ENCODE assay signal across 13 cellular contexts in the genomic region with DNA sequence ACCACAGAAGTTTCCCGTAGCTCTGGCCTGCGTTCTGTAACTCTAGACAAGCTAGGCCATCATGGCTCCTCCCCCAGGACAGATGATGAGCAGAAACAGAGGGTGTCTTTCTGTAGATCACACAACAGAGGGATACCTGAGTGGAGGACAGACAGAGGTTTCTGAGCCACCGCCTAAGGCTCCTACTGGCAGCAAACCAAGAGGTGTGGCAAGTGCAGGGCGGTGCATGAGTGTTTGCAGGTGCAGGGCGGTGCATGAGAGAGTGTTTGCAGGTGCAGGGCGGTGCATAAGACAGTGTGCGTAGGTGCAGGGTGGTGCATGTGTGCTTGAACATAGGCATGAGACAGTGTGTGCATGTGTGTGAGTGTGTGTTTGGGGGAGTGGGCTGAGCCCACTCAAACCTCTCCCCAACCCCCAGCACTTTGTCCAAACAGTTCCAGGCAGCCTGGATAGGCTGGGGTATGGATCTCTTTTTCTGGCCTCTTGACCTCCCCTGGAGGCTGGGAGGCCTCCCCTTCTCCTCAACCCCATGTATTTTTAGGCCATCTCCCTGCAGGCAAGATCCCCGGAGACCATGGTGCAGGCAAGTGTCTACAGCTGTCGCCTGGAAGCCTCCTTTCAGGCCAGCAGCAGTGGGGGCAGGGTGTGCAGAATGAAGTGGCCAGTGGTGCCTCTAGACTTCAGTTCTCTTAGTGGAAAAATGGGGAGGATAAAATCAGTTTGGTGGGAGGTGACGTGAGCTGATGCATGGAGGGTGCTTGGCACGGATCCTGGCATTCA. TPM values are rescaled to one million over a fixed set of nuclear protein-coding genes. Genes with fewer than 3 reads are reported as not detected.
DNase-seq lines count a peak whose midpoint lies in the region; ATAC-seq and TF ChIP-seq lines count a peak whose summit lies in the region.
"Had no signal": no experiment of that assay in that cellular context is flagged by ENCODE, and none has a peak within 500 bp of the region (broad histone marks: within the 10 kb centered on the region; RNA-seq: fewer than 3 reads in every experiment).

No MANE protein-coding gene starts in this region.

- peak; percentile 60 for DNase-seq in DMS153 treated with DMSO at 0.1 percent for 48 hours (lab: John Stamatoyannopoulos, UW; ENCODE audit: unreplicated experiment)
- peak; percentile 85 for DNase-seq in NCI-H1436 treated with DMSO at 0.1 percent for 48 hours (lab: John Stamatoyannopoulos, UW)
- peak in 2 of 3 donors; percentile 85 to 88 for DNase-seq in Peyer's patch
- DNase-seq in mucosa of gallbladder (ENCODE audit: low spot score) = peak; percentile 56
- no peak for DNase-seq in BE2C
- no peak for DNase-seq in left ventricle myocardium inferior
- no peak for DNase-seq in SJCRH30
- DNase-seq: immature natural killer cell; KBM-7; NCI-H526 treated with DMSO at 0.1 percent for 48 hours; stimulated activated CD4-positive, alpha-beta T cell treated with anti-CD3 and anti-CD28 coated beads, Interleukin-4, amount 100 ng/mL, for 24 hours; stimulated activated naive CD4-positive, alpha-beta T cell treated with Interleukin-2 at 50 U/mL for 16 hours had no signal

- intact Hi-C loops in left ventricle myocardium inferior (cut with micrococcal nuclease) = no loop called here

- no peaks in the 10 kb centered on the region for H3K36me3 ChIP-seq in Peyer's patch
- no peaks in the 10 kb centered on the region for H3K36me3 ChIP-seq in BE2C
- no peaks in the 10 kb centered on the region for H3K36me3 ChIP-seq in left ventricle myocardium inferior
- H3K36me3 ChIP-seq in SJCRH30 = no peaks in the 10 kb centered on the region

- ATAC-seq in HG02981 (IDR thresholded peaks at IDR 0.05; ENCODE audit: unreplicated experiment) = no peak

- H3K4me1 ChIP-seq in Peyer's patch = peaks cover 0 to 24% (median 0%) of the 10 kb centered on the region in 4 donors
- peaks cover 10% of the 10 kb centered on the region for H3K4me1 ChIP-seq in BE2C
- peaks cover 20% of the 10 kb centered on the region for H3K4me1 ChIP-seq in left ventricle myocardium inferior
- no peaks in the 10 kb centered on the region for H3K4me1 ChIP-seq in SJCRH30

- no peak for TF ChIP-seq POLR2A in Peyer's patch (IDR thresholded peaks at IDR 0.05)

- H3K27me3 ChIP-seq in Peyer's patch (no peaks in the 10 kb centered on the region), BE2C (no peaks in the 10 kb centered on the region; the same call in 1 of the 2 replicates), left ventricle myocardium inferior (ENCODE audit: low read depth) (peaks cover 70% of the 10 kb centered on the region), SJCRH30 (peaks cover 29% of the 10 kb centered on the region)

- H3K4me3 ChIP-seq in Peyer's patch (no peak overlapping the region), BE2C (ENCODE audit: low read depth, low read length) (no peak overlapping the region), left ventricle myocardium inferior (no peak overlapping the region), SJCRH30 (no peak overlapping the region)

- TF ChIP-seq CTCF in Peyer's patch (IDR thresholded peaks at IDR 0.05) (peak in 1 of 6 experiments; percentile 8), BE2C (IDR thresholded peaks at IDR 0.05; ENCODE audit: low read depth, low read length) (no peak), left ventricle myocardium inferior (IDR thresholded peaks at IDR 0.05; ENCODE audit: borderline replicate concordance) (no peak)

- H3K27ac ChIP-seq in Peyer's patch = no peak overlapping the region
- no peak overlapping the region for H3K27ac ChIP-seq in left ventricle myocardium inferior (replicated peaks)
- no peak overlapping the region for H3K27ac ChIP-seq in SJCRH30

- H3K9me3 ChIP-seq in Peyer's patch = no peaks in the 10 kb centered on the region
- H3K9me3 ChIP-seq in BE2C = no peaks in the 10 kb centered on the region
- H3K9me3 ChIP-seq in left ventricle myocardium inferior (replicated peaks) = no peaks in the 10 kb centered on the region
- H3K9me3 ChIP-seq in SJCRH30 (replicated peaks) = no peaks in the 10 kb centered on the region

RNA-seq across cellular contexts. Expression of a gene that starts 53.4 kb away (rescaled TPM):
- total RNA-seq in Peyer's patch (10 to 100 TPM in 2 of 4 donors, 1 to 10 TPM in 2; 4.9 to 19.0 (median 12.3) TPM), mucosa of gallbladder (36.7 TPM), left ventricle myocardium inferior (28.7 TPM)
- polyA plus RNA-seq in BE2C (2012; ENCODE audit: insufficient read depth, insufficient read length, low read depth) = 226 TPM
- 26.3 and 30.2 TPM in 2 replicates for total RNA-seq in SJCRH30 (2014; rRNA removed; shearing (Covaris generic))

Comparison
In these comparisons a context has a peak if more than half of its experiments do, and no peak if none do; other contexts are left out.
1. DNase-seq: peak in DMS153 treated with DMSO at 0.1 percent for 48 hours (single experiment), NCI-H1436 treated with DMSO at 0.1 percent for 48 hours (single experiment), Peyer's patch (2 of 3) and mucosa of gallbladder (single experiment); none in BE2C (single experiment), left ventricle myocardium inferior (single experiment) and SJCRH30 (0 of 2).